ENCODE assay signal across 19 cellular contexts in genomic region chr13:95385373-95385772, GRCh38.
DNase-seq lines count a peak whose midpoint lies in the region; ATAC-seq, FAIRE-seq and TF ChIP-seq lines count a peak whose summit lies in the region.
"Had no signal": no experiment of that assay in that cellular context is flagged by ENCODE, and none has a peak within 500 bp of the region (broad histone marks: within the 10 kb centered on the region; RNA-seq: fewer than 3 reads in every experiment).

No MANE protein-coding gene starts in this region.

- FAIRE-seq in GM12878 (lab: Jason Lieb, UNC) = no peak
- FAIRE-seq: A204.1, G401.6, H54 had no signal

- H3K4me3 Mint-ChIP-seq in activated naive CD4-positive, alpha-beta T cell treated with anti-CD3 and anti-CD28 coated beads, Interleukin-2, amount 50 U/mL, for 24 hours = no peak overlapping the region
- H3K4me3 Mint-ChIP-seq: CD4-positive, alpha-beta memory T cell had no signal

- no peak for DNase-seq in activated naive CD4-positive, alpha-beta T cell treated with anti-CD3 and anti-CD28 coated beads, Interleukin-2, amount 50 U/mL, for 16 hours
- DNase-seq in GM12878 (ENCODE audit: low read depth, low spot score) (no peak), sigmoid colon (peak; percentile 9)
- DNase-seq: AML-193; BE2C; Caco-2; CD4-positive, alpha-beta memory T cell; DMS153; DND-41; GOT3 had no signal

- no peak for TF ChIP-seq POLR2A in GM12878 (IDR thresholded peaks at IDR 0.05; ENCODE audit: low read depth, low read length)
- no peak for TF ChIP-seq POLR2A in sigmoid colon (IDR thresholded peaks at IDR 0.05)

- intact Hi-C loops in GM12878 (cut with micrococcal nuclease; ENCODE audit: unreplicated experiment) = no loop called here
- intact Hi-C loops in sigmoid colon (cut with DNase I) = loop anchor here (5.0 kb wide), 2 partner anchors 292 to 783 kb away; partner anchors contain the start of genes DNAJC3 and GPR180

- TF ChIP-seq RAD21 in GM12878 (IDR thresholded peaks at IDR 0.05; ENCODE audit: insufficient read depth, low read depth, low read length) = no peak

- peaks cover 5% of the 10 kb centered on the region for H3K4me1 Mint-ChIP-seq in activated naive CD4-positive, alpha-beta T cell treated with anti-CD3 and anti-CD28 coated beads, Interleukin-2, amount 50 U/mL, for 24 hours

- no peaks in the 10 kb centered on the region for H3K9me3 Mint-ChIP-seq in activated naive CD4-positive, alpha-beta T cell treated with anti-CD3 and anti-CD28 coated beads, Interleukin-2, amount 50 U/mL, for 24 hours
- H3K9me3 Mint-ChIP-seq: CD4-positive, alpha-beta memory T cell had no signal

- TF ChIP-seq EP300 in GM12878 (IDR thresholded peaks at IDR 0.05; ENCODE audit: borderline replicate concordance in 1 of 2, control insufficient read depth in 1 of 2, low read depth in 2 of 2, low read length in 2 of 2) (no peak), sigmoid colon (IDR thresholded peaks at IDR 0.05) (no peak)

- H3K36me3 Mint-ChIP-seq in activated naive CD4-positive, alpha-beta T cell treated with anti-CD3 and anti-CD28 coated beads, Interleukin-2, amount 50 U/mL, for 24 hours = no peaks in the 10 kb centered on the region
- H3K36me3 Mint-ChIP-seq: CD4-positive, alpha-beta memory T cell had no signal

- ATAC-seq in GM12878 = no peak
- no peak for ATAC-seq in GM19463 (IDR thresholded peaks at IDR 0.05; ENCODE audit: unreplicated experiment)
- ATAC-seq in HG03097 (IDR thresholded peaks at IDR 0.05; ENCODE audit: low FRiP score, unreplicated experiment) = no peak

- no peaks in the 10 kb centered on the region for H4K20me1 ChIP-seq in GM12878 (ENCODE audit: control insufficient read depth, insufficient read depth)
- H4K20me1 ChIP-seq: BLaER1 treated with 17β-estradiol and CSF1 and Interleukin-3, amounts not matched to agents 10 nM and 100 nM had no signal

- in situ Hi-C loops in GM12878 (cut with MboI) = no loop called here

- H3K79me2 ChIP-seq in GM12878 (ENCODE audit: control insufficient read depth, insufficient read depth, low read length) = no peaks in the 10 kb centered on the region

- CTCF ChIA-PET in GM12878 (lab: Yijun Ruan, JAX) = interaction anchor here (11.8 kb wide), 1 partner anchor 195 kb away, joined by 340 read pairs; no protein-coding TSS in a partner anchor

- H3K4me3 ChIP-seq in GM12878 (no peak overlapping the region), sigmoid colon (no peak overlapping the region)
- H3K4me3 ChIP-seq: BLaER1 treated with 17β-estradiol and CSF1 and Interleukin-3, amounts not matched to agents 10 nM and 100 nM; HAP-1 had no signal

- H3K9me3 ChIP-seq in GM12878 (replicated peaks; ENCODE audit: control insufficient read depth, insufficient read depth, low read length) (no peaks in the 10 kb centered on the region; the same call in 2 of the 3 replicates), sigmoid colon (no peaks in the 10 kb centered on the region)
- H3K9me3 ChIP-seq: BE2C, Caco-2, HAP-1 had no signal

- SMC1A ChIA-PET in GM12878 (lab: Charles Lee; ENCODE audit: uncharacterized antibody, unreplicated experiment) = interaction anchor here (9.4 kb wide), 1 partner anchor 16 kb away, joined by 122 read pairs; no protein-coding TSS in a partner anchor

- POLR2A ChIA-PET in GM12878 (lab: Charles Lee) = interaction anchor here (0.6 kb wide), 2 partner anchors 94 to 119 kb away, joined by 3 read pairs; no protein-coding TSS in a partner anchor

- TF ChIP-seq CTCF in GM12878 (IDR thresholded peaks at IDR 0.05 in 2 of 3, conservative IDR thresholded peaks at IDR 0.05 in 1 of 3; ENCODE audit: control insufficient read depth in 2 of 3, extremely low read depth in 1 of 3, insufficient read depth in 1 of 3, low read depth in 3 of 3, low read length in 3 of 3) (no peak), sigmoid colon (IDR thresholded peaks at IDR 0.05) (no peak)

- no TSS peak for BruUV-seq in GM12878 (replicated peaks; lab: Mats Ljungman, UMichigan)

- H3K27me3 Mint-ChIP-seq in activated naive CD4-positive, alpha-beta T cell treated with anti-CD3 and anti-CD28 coated beads, Interleukin-2, amount 50 U/mL, for 24 hours = no peaks in the 10 kb centered on the region

- RAD21 ChIA-PET in GM12878 (lab: Charles Lee; ENCODE audit: unreplicated experiment) = no interaction called here

- H3K4me1 ChIP-seq in GM12878 (ENCODE audit: control insufficient read depth, insufficient read depth, low read length) = peaks cover 39% of the 10 kb centered on the region
- peaks cover 0 to 51% (median 30%) of the 10 kb centered on the region in 4 donors for H3K4me1 ChIP-seq in sigmoid colon
- H3K4me1 ChIP-seq: Caco-2 had no signal

- H3K4me2 ChIP-seq in GM12878 (ENCODE audit: control insufficient read depth, insufficient read depth) = no peak overlapping the region

- no peaks in the 10 kb centered on the region for H3K36me3 ChIP-seq in GM12878 (ENCODE audit: control insufficient read depth in 2 of 2, insufficient read depth in 2 of 2, low read length in 1 of 2)
- no peaks in the 10 kb centered on the region for H3K36me3 ChIP-seq in sigmoid colon
- H3K36me3 ChIP-seq: BE2C; BLaER1 treated with 17β-estradiol and CSF1 and Interleukin-3, amounts not matched to agents 10 nM and 100 nM; HAP-1 had no signal

- peak overlapping the region; percentile 5 for H3K27ac Mint-ChIP-seq in activated naive CD4-positive, alpha-beta T cell treated with anti-CD3 and anti-CD28 coated beads, Interleukin-2, amount 50 U/mL, for 24 hours
- H3K27ac Mint-ChIP-seq: CD4-positive, alpha-beta memory T cell had no signal

- no peak overlapping the region for H2AFZ ChIP-seq in GM12878 (ENCODE audit: control insufficient read depth, low read depth, low read length)

- 0% methylated on average over 1 of the region's 1 CpG for WGBS in GM12878 (ENCODE audit: insufficient coverage, insufficient replicate concordance, low lambda C conversion rate, missing lambda C conversion rate)
- 79 to 82% methylated on average over 1 of the region's 1 CpG for WGBS in sigmoid colon, 2 donors

- H3K27ac ChIP-seq in GM12878 (ENCODE audit: control insufficient read depth, insufficient read depth) (no peak overlapping the region), sigmoid colon (no peak overlapping the region)
- H3K27ac ChIP-seq: 22Rv1; BLaER1 treated with 17β-estradiol and CSF1 and Interleukin-3, amounts not matched to agents 10 nM and 100 nM had no signal

- no peaks in the 10 kb centered on the region for H3K27me3 ChIP-seq in GM12878 (replicated peaks in 1 of 2; ENCODE audit: control insufficient read depth in 2 of 2, insufficient read depth in 2 of 2, low read length in 1 of 2)
- H3K27me3 ChIP-seq in sigmoid colon = no peaks in the 10 kb centered on the region
- H3K27me3 ChIP-seq: BE2C; BLaER1 treated with 17β-estradiol and CSF1 and Interleukin-3, amounts not matched to agents 10 nM and 100 nM had no signal

- H3K9ac ChIP-seq in GM12878 (ENCODE audit: control insufficient read depth, insufficient read depth, low read length) = no peak overlapping the region
- H3K9ac ChIP-seq: BLaER1 treated with 17β-estradiol and CSF1 and Interleukin-3, amounts not matched to agents 10 nM and 100 nM had no signal

TF ChIP-seq in GM12878, 131 proteins besides CTCF, POLR2A, EP300 and RAD21 (continues in another document):
- TF ChIP-seq BACH1 (IDR thresholded peaks at IDR 0.05; ENCODE audit: borderline replicate concordance) (no peak), YY1 (IDR thresholded peaks at IDR 0.05; ENCODE audit: low read depth, low read length) (0 out of 2 replicates have a peak, but pooled peaks have one; percentile 24), ZNF592 (IDR thresholded peaks at IDR 0.05) (0 out of 2 replicates have a peak, but pooled peaks have one; percentile 64), POLR2AphosphoS2 (IDR thresholded peaks at IDR 0.05; ENCODE audit: low read depth, low read length) (no peak)
